ENCODE assay signal across 17 cellular contexts in the genomic region with DNA sequence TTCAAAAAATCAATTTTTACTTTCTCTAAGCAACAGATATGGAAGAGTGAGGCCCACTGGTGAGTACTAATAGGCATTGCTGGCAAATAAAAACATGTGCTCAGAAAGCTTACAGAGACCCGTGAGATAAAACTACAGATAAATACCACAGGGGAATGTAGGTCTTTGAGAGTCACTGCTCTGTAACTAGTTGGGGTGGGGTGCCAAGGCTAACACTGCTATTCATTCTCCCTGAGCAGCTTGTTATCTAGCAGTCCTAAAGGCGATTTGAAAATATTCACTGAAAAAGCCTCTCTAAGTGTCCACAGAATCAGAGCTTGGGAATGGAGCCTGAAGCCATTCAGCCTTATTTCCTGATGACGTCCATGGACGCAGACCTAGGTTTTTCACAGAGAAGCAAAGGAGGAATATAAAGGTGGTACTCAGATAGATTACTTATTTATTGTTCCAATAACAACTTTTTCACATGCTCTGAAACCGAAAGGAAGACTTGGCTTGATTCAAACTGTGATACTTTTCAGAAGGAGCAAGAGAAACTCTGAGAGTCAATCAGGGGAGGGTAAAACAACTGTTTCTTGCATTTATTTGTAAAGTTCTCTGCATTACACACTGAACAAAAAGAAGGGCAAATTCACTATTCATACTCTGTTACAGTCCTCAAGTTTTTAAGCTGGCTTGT.
DNase-seq lines count a peak whose midpoint lies in the region; ATAC-seq lines count a peak whose summit lies in the region.
"Had no signal": no experiment of that assay in that cellular context is flagged by ENCODE, and none has a peak within 500 bp of the region (broad histone marks: within the 10 kb centered on the region; RNA-seq: fewer than 3 reads in every experiment).

No MANE protein-coding gene starts in this region.

- no peaks in the 10 kb centered on the region for H3K27me3 ChIP-seq in mesendoderm (ENCODE audit: insufficient read depth, low read length, poor library complexity)

- H4K8ac ChIP-seq in mesendoderm (ENCODE audit: low read depth, low read length), result no peak overlapping the region

- DNase-seq in amniotic epithelial cell (ENCODE audit: low read depth), result peak; percentile 24
- DNase-seq in mesendoderm, result peak; percentile 34
- DNase-seq in SW 1271 (lab: John Stamatoyannopoulos, UW), result no peak
- no peak for DNase-seq in HPDE6-E6E7 (ENCODE audit: extremely low spot score)
- DNase-seq in A172 (ENCODE audit: low spot score), result no peak
- DNase-seq in GM03348 (ENCODE audit: low spot score), result no peak
- DNase-seq: ACHN, AML-193, H7, NCI-H1436, NCI-H2029 treated with DMSO at 0.1 percent for 48 hours, NCI-H524, SK-N-SH had no signal

- H2BK5ac ChIP-seq in mesendoderm (ENCODE audit: low read length), result no peak overlapping the region

- H3K18ac ChIP-seq in mesendoderm (ENCODE audit: low read length), result no peak overlapping the region

- H3K4me1 ChIP-seq in mesendoderm (ENCODE audit: control insufficient read depth, low read depth, low read length), result no peaks in the 10 kb centered on the region

- H3K23ac ChIP-seq in mesendoderm (ENCODE audit: low read length), result no peak overlapping the region

- no peaks in the 10 kb centered on the region for H3K79me1 ChIP-seq in mesendoderm (ENCODE audit: low read length)

- H3K27ac ChIP-seq in mesendoderm (ENCODE audit: low read depth, low read length), result no peak overlapping the region

- no peak overlapping the region for H2BK15ac ChIP-seq in mesendoderm (replicated peaks; ENCODE audit: low read depth)

- H3K9ac ChIP-seq in mesendoderm (ENCODE audit: low read length), result no peak overlapping the region
- H3K9ac ChIP-seq: SK-N-SH had no signal

- H3K4me3 ChIP-seq in mesendoderm (ENCODE audit: low read length), result no peak overlapping the region

- no peak overlapping the region for H3K56ac ChIP-seq in mesendoderm (ENCODE audit: low read length)

- no peaks in the 10 kb centered on the region for H3K79me2 ChIP-seq in mesendoderm (ENCODE audit: control insufficient read depth, insufficient read depth, low read length)

- WGBS in mesendoderm (ENCODE audit: extremely low coverage, insufficient coverage, low lambda C conversion rate), result no CpG with 5 or more reads among the region's 5 CpGs

- H2AK5ac ChIP-seq in mesendoderm (ENCODE audit: low read length), result no peak overlapping the region

- H3K4ac ChIP-seq in mesendoderm (ENCODE audit: low read depth, low read length), result no peak overlapping the region

- no peak overlapping the region for H3K4me2 ChIP-seq in mesendoderm (ENCODE audit: low read length)
- H3K4me2 ChIP-seq: SK-N-SH had no signal

- H2BK120ac ChIP-seq in mesendoderm (ENCODE audit: low read depth, low read length), result no peak overlapping the region

- ATAC-seq in GM18870 (IDR thresholded peaks at IDR 0.05; ENCODE audit: unreplicated experiment) (peak; percentile 61), HG03175 (IDR thresholded peaks at IDR 0.05; ENCODE audit: unreplicated experiment) (peak; percentile 59)
- ATAC-seq: Panc1, Right ventricle myocardium inferior had no signal

- H3K36me3 ChIP-seq in mesendoderm (ENCODE audit: control insufficient read depth, insufficient read depth, low read length), result no peaks in the 10 kb centered on the region

- no peak overlapping the region for H4K5ac ChIP-seq in mesendoderm (ENCODE audit: low read length)

Comparison
In these comparisons a context has a peak if more than half of its experiments do, and no peak if none do; other contexts are left out.
1. DNase-seq: peak in amniotic epithelial cell (single experiment) and mesendoderm (single experiment); none in SW 1271 (0 of 2), HPDE6-E6E7 (single experiment), A172 (single experiment) and GM03348 (single experiment).